In genomic region chr9:129270903-129271431, GRCh38 we compare ENCODE assay signal across 8 cellular contexts.
DNase-seq lines count a peak whose midpoint lies in the region; ATAC-seq and TF ChIP-seq lines count a peak whose summit lies in the region.

No MANE protein-coding gene starts in this region.

- H3K27me3 ChIP-seq in spleen (replicated peaks in 1 of 7): peaks cover 0 to 13% (median 0%) of the 10 kb centered on the region in 7 donors

- peaks cover 9 to 44% (median 25%) of the 10 kb centered on the region in 6 donors for H3K4me1 ChIP-seq in spleen

- no peak for TF ChIP-seq POLR2A in spleen (IDR thresholded peaks at IDR 0.05)

- WGBS in spleen, 5 donors: 6 to 24% (median 22%) methylated on average over 11 of the region's 11 CpGs

- peak overlapping the region; percentile 32 for H3K4me3 ChIP-seq in AG09309 (ENCODE audit: control insufficient read depth, low read depth, low read length)
- H3K4me3 ChIP-seq in astrocyte of the cerebellum (ENCODE audit: low read depth, low read length): no peak overlapping the region
- peak overlapping the region in 1 of 8 donors; percentile 28 for H3K4me3 ChIP-seq in spleen

- TF ChIP-seq CTCF in AG09309 (IDR thresholded peaks at IDR 0.05; ENCODE audit: control insufficient read depth, insufficient read depth, low read depth, low read length, missing control alignments) (no peak), astrocyte of the cerebellum (IDR thresholded peaks at IDR 0.05; ENCODE audit: low read depth, low read length, missing control alignments) (no peak), spleen (IDR thresholded peaks at IDR 0.05 in 8 of 11, conservative IDR thresholded peaks at IDR 0.05 in 3 of 11) (no peak)

- ATAC-seq in GM19035 (IDR thresholded peaks at IDR 0.05; ENCODE audit: unreplicated experiment): peak; percentile 65
- ATAC-seq in HG03439 (IDR thresholded peaks at IDR 0.05; ENCODE audit: unreplicated experiment): peak; percentile 46
- ATAC-seq in GM21528 (IDR thresholded peaks at IDR 0.05; ENCODE audit: low FRiP score, unreplicated experiment): no peak
- no peak for ATAC-seq in GM18519 (IDR thresholded peaks at IDR 0.05; ENCODE audit: low FRiP score, unreplicated experiment)

- H3K27ac ChIP-seq in spleen: peak overlapping the region in 6 of 8 donors; percentile 54 to 77 (median 68)

- in situ Hi-C loops in astrocyte of the cerebellum (cut with HindIII; ENCODE audit: low sequenced_read_pairs): no loop called here

- DNase-seq in AG09309 (ENCODE audit: low read depth) (peak; percentile 92), astrocyte of the cerebellum (ENCODE audit: low read depth) (peak; percentile 54), spleen (peak; percentile 67)
- DNase-seq in activated effector memory CD4-positive, alpha-beta T cell treated with anti-CD3 and anti-CD28 coated beads, Interleukin-2, amount 50 U/mL, for 16 hours: no peak

- intact Hi-C loops in spleen (cut with DNase I; ENCODE audit: low total_unique reads): no loop called here

- no peaks in the 10 kb centered on the region for H3K9me3 ChIP-seq in spleen

- no peaks in the 10 kb centered on the region for H3K36me3 ChIP-seq in spleen

Comparison
In these comparisons a context has a peak if more than half of its experiments do, and no peak if none do; other contexts are left out.
1. ATAC-seq: peak in GM19035 (single experiment) and HG03439 (single experiment); none in GM21528 (single experiment) and GM18519 (single experiment).